In the genomic region with DNA sequence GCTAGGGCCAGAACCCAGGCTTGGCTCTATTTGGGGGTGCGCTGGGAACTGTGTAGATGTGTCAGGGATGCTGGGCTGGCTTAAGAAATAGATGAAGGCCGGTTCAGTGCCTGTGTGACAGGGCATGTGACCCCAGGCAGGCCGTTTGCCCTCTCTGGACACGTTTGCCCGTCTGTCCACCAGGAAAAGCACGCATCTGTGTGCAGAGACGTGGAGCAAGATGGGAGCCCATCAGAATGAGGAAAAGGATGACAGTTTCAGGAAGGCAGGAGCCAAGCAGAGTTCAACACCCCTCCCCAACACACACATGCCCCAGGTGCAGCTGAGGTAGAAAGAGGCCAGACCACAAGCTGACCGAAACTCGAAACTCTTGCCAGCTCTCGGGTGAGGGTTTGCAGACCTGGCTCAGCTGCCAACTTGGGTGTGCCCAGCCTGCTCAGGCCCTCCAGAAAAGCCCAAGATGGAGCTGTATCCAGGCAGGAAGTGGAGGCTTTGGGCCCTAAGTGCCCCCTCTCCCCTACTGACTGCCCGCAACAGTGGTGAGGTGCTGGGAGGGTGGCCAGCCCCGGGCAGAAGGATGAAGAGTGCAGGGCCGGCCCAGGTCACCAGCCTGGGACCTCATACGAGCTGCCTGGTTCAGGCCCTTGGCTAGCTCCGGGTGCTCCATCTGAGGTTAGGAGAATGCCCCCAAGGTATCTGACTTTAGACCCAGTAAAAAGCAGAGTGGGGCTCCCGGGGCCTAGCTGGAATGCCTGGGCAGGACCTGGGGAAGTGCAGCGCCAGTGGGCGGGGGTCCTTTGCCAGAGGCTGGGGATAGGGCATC, we compare ENCODE assay signal across 12 cellular contexts. TPM values are rescaled to one million over a fixed set of nuclear protein-coding genes. Genes with fewer than 3 reads are reported as not detected.
DNase-seq lines count a peak whose midpoint lies in the region; ATAC-seq, FAIRE-seq and TF ChIP-seq lines count a peak whose summit lies in the region.
"Had no signal": no experiment of that assay in that cellular context is flagged by ENCODE, and none has a peak within 500 bp of the region (broad histone marks: within the 10 kb centered on the region; RNA-seq: fewer than 3 reads in every experiment).

No MANE protein-coding gene starts in this region.

- peak overlapping the region; percentile 86 for H3K27ac Mint-ChIP-seq in stimulated activated naive B cell treated with anti-CD40 and anti-IgM and Interleukin-4, amounts not matched to agents 10 μg/mL and 1 μg/mL and 100 μg/mL, for 72 hours
- H3K27ac Mint-ChIP-seq in endodermal cell = no peak overlapping the region
- H3K27ac Mint-ChIP-seq: T-helper 1 cell treated with Interleukin-12 subunit alpha and Interleukin-12 subunit beta and Interleukin-4 antibody, amounts not matched to agents 30 μg/mL and 1 μg/mL, for 36 hours had no signal

- H3F3A ChIP-seq in Loucy (ENCODE audit: low read depth) = no peaks in the 10 kb centered on the region

- H3K4me3 Mint-ChIP-seq in stimulated activated naive B cell treated with anti-CD40 and anti-IgM and Interleukin-4, amounts not matched to agents 10 μg/mL and 1 μg/mL and 100 μg/mL, for 72 hours = no peak overlapping the region
- H3K4me3 Mint-ChIP-seq in endodermal cell = no peak overlapping the region
- H3K4me3 Mint-ChIP-seq: activated T-cell treated with anti-CD3 and anti-CD28 coated beads, Interleukin-2, amount 50 U/mL, for 4 hours; T-helper 1 cell treated with Interleukin-12 subunit alpha and Interleukin-12 subunit beta and Interleukin-4 antibody, amounts not matched to agents 30 μg/mL and 1 μg/mL, for 36 hours had no signal

- FAIRE-seq in GM12892 (lab: Jason Lieb, UNC) = no peak

- H2AFZ ChIP-seq in Loucy (ENCODE audit: low read length) = peak overlapping the region; percentile 39; the same call in 1 of the 2 replicates

- H3K79me2 ChIP-seq in Loucy (ENCODE audit: insufficient read depth, low read length) = no peaks in the 10 kb centered on the region

- peaks cover 6 to 8% of the 10 kb centered on the region in 2 donors for H3K4me1 Mint-ChIP-seq in stimulated activated naive B cell treated with anti-CD40 and anti-IgM and Interleukin-4, amounts not matched to agents 10 μg/mL and 1 μg/mL and 100 μg/mL, for 72 hours
- H3K4me1 Mint-ChIP-seq in endodermal cell = peaks cover 15% of the 10 kb centered on the region

- H3K4me1 ChIP-seq in Loucy (ENCODE audit: insufficient read depth, low read length, poor library complexity, severe bottlenecking) (no peaks in the 10 kb centered on the region), endodermal cell (ENCODE audit: control insufficient read depth, insufficient read depth, low read length) (peaks cover 5% of the 10 kb centered on the region)

- H3K36me3 ChIP-seq in Loucy (ENCODE audit: insufficient read depth, low read length) (no peaks in the 10 kb centered on the region), endodermal cell (ENCODE audit: control insufficient read depth, insufficient read depth, low read length) (no peaks in the 10 kb centered on the region)

- H3K4me2 ChIP-seq in Loucy (ENCODE audit: low read depth, low read length, poor library complexity, severe bottlenecking) = no peak overlapping the region

- H3K9me2 ChIP-seq in Loucy (replicated peaks; ENCODE audit: low read depth, low read length) = no peaks in the 10 kb centered on the region

- TF ChIP-seq CTCF in Loucy (conservative IDR thresholded peaks at IDR 0.05; ENCODE audit: low read length) (peak; percentile 7; the same call in 1 of the 2 replicates), endodermal cell (conservative IDR thresholded peaks at IDR 0.05) (no peak)

- H3K9ac ChIP-seq in Loucy (ENCODE audit: low read depth, low read length, poor library complexity, severe bottlenecking) = no peak overlapping the region
- no peak overlapping the region for H3K9ac ChIP-seq in endodermal cell (ENCODE audit: extremely low read depth, low read length, poor library complexity, severe bottlenecking)

- 84% methylated on average over 8 to 18 of the region's 18 CpGs for WGBS in endodermal cell (ENCODE audit: insufficient coverage in 1 of 2, insufficient read length in 1 of 2), 2 experiments

- H3K36me3 Mint-ChIP-seq in stimulated activated naive B cell treated with anti-CD40 and anti-IgM and Interleukin-4, amounts not matched to agents 10 μg/mL and 1 μg/mL and 100 μg/mL, for 72 hours = no peaks in the 10 kb centered on the region
- no peaks in the 10 kb centered on the region for H3K36me3 Mint-ChIP-seq in endodermal cell (ENCODE audit: low read depth)

- H3K4me3 ChIP-seq in Loucy (ENCODE audit: low read length, poor library complexity, severe bottlenecking) (no peak overlapping the region), endodermal cell (ENCODE audit: low read length) (no peak overlapping the region)
- H3K4me3 ChIP-seq: coronary artery had no signal

- DNase-seq in stimulated activated naive B cell treated with anti-CD40 and anti-IgM and Interleukin-4, amounts not matched to agents 10 μg/mL and 1 μg/mL and 100 μg/mL, for 72 hours = no peak
- DNase-seq in OCI-M2 (lab: John Stamatoyannopoulos, UW; ENCODE audit: unreplicated experiment) (no peak), GM12892 (ENCODE audit: insufficient read length) (no peak), HEK293T (ENCODE audit: extremely low spot score) (no peak), endodermal cell (no peak)
- DNase-seq: NCI-H187 treated with DMSO at 0.1 percent for 48 hours had no signal

- no peaks in the 10 kb centered on the region for H3K9me3 Mint-ChIP-seq in stimulated activated naive B cell treated with anti-CD40 and anti-IgM and Interleukin-4, amounts not matched to agents 10 μg/mL and 1 μg/mL and 100 μg/mL, for 72 hours
- H3K9me3 Mint-ChIP-seq in endodermal cell = no peaks in the 10 kb centered on the region
- H3K9me3 Mint-ChIP-seq: activated T-cell treated with anti-CD3 and anti-CD28 coated beads, Interleukin-2, amount 50 U/mL, for 4 hours; T-helper 1 cell treated with Interleukin-12 subunit alpha and Interleukin-12 subunit beta and Interleukin-4 antibody, amounts not matched to agents 30 μg/mL and 1 μg/mL, for 36 hours had no signal

- H3K27me3 ChIP-seq in Loucy (ENCODE audit: insufficient read depth, low read length, poor library complexity, severe bottlenecking) (no peaks in the 10 kb centered on the region), endodermal cell (ENCODE audit: control insufficient read depth, insufficient read depth, low read length, poor library complexity, severe bottlenecking) (peaks cover 15% of the 10 kb centered on the region)

- H4K20me1 ChIP-seq in Loucy (ENCODE audit: insufficient read depth, low read length, poor library complexity, severe bottlenecking) = no peaks in the 10 kb centered on the region

- CTCF ChIA-PET in HEK293T (lab: Yijun Ruan, JAX) = interaction anchor here (0.7 to 3.6 kb wide), 24 partner anchors 9 to 310 kb away, joined by 3 to 66 read pairs (median 3); partner anchors contain the start of genes MESP1 and MESP2

- no peaks in the 10 kb centered on the region for H3K9me3 ChIP-seq in Loucy (ENCODE audit: insufficient read depth, low read depth, low read length)
- no peaks in the 10 kb centered on the region for H3K9me3 ChIP-seq in endodermal cell (ENCODE audit: control insufficient read depth, low read length)

- POLR2A ChIA-PET in HEK293T (lab: Yijun Ruan, JAX) = interaction anchor here (0.7 to 2.0 kb wide), 10 partner anchors 9 to 341 kb away, joined by 3 to 14 read pairs (median 4); partner anchors contain the start of genes AP3S2, IDH2, MESP1 and MESP2

- peaks cover 22 to 30% of the 10 kb centered on the region in 2 donors for H3K27me3 Mint-ChIP-seq in stimulated activated naive B cell treated with anti-CD40 and anti-IgM and Interleukin-4, amounts not matched to agents 10 μg/mL and 1 μg/mL and 100 μg/mL, for 72 hours
- peaks cover 62% of the 10 kb centered on the region for H3K27me3 Mint-ChIP-seq in endodermal cell (ENCODE audit: insufficient read depth)

- ATAC-seq in GM19467 (IDR thresholded peaks at IDR 0.05; ENCODE audit: unreplicated experiment) = peak; percentile 47
- ATAC-seq in esophagus mucosa = peak; percentile 28
- ATAC-seq in stimulated activated naive B cell treated with anti-CD40 and anti-IgM and Interleukin-4, amounts not matched to agents 10 μg/mL and 1 μg/mL and 100 μg/mL, for 72 hours (replicated peaks) = peak; percentile 40 to 44

- no peak for TF ChIP-seq POLR2A in GM12892 (IDR thresholded peaks at IDR 0.05; ENCODE audit: low read depth, low read length)

- H3K27ac ChIP-seq in endodermal cell (ENCODE audit: low read depth, low read length) = no peak overlapping the region
- H3K27ac ChIP-seq: coronary artery had no signal

TF ChIP-seq in HEK293T, 16 proteins besides CTCF, POLR2A, EP300 and RAD21 (continues in another document):
- TF ChIP-seq PKNOX1 (IDR thresholded peaks at IDR 0.05) = no peak
- no peak for TF ChIP-seq L3MBTL2 (conservative IDR thresholded peaks at IDR 0.05)
- TF ChIP-seq CTBP1 (IDR thresholded peaks at IDR 0.05; ENCODE audit: borderline replicate concordance) = no peak
- TF ChIP-seq FOXK2 (IDR thresholded peaks at IDR 0.05) = no peak
- no peak for TF ChIP-seq HDGF (IDR thresholded peaks at IDR 0.05; ENCODE audit: borderline replicate concordance)
- TF ChIP-seq FOXA1 (IDR thresholded peaks at IDR 0.05) = no peak
- TF ChIP-seq ELF4 (IDR thresholded peaks at IDR 0.05) = no peak
- no peak for TF ChIP-seq BHLHE40 (IDR thresholded peaks at IDR 0.05; ENCODE audit: borderline replicate concordance)
- TF ChIP-seq FOXM1 (IDR thresholded peaks at IDR 0.05; ENCODE audit: borderline replicate concordance) = no peak
- no peak for TF ChIP-seq TARDBP (IDR thresholded peaks at IDR 0.05)
- TF ChIP-seq NFRKB (IDR thresholded peaks at IDR 0.05) = no peak

RNA-seq across cellular contexts. Expression of gene MESP1, which starts 10.2 kb away (rescaled TPM):
- 0.44 TPM for total RNA-seq in esophagus mucosa
- polyA plus RNA-seq in GM12892 (2012; ENCODE audit: missing spikeins) = 0.85 TPM
- under 1 TPM in 1 of 2 donors, not detected in 1; 0.22 TPM for total RNA-seq in endodermal cell
- polyA plus RNA-seq in endodermal cell (2013, experiment 1 of 2) = 0.71 TPM
- polyA plus RNA-seq in endodermal cell (2013, experiment 2 of 2) = 1.6 TPM

RNA-seq across cellular contexts. Expression of gene MESP2, which starts 14.9 kb away (rescaled TPM):
- 0.40 TPM for total RNA-seq in esophagus mucosa
- not detected for polyA plus RNA-seq in GM12892 (2012; ENCODE audit: missing spikeins)
- total RNA-seq in endodermal cell = 1 to 10 TPM in 1 of 2 donors, under 1 TPM in 1; 0.22 to 1.3 TPM
- 0.68 TPM for polyA plus RNA-seq in endodermal cell (2013, experiment 1 of 2)
- polyA plus RNA-seq in endodermal cell (2013, experiment 2 of 2) = 0.54 TPM
- total RNA-seq: activated T-cell treated with anti-CD3 and anti-CD28 coated beads, Interleukin-2, amount 50 U/mL, for 4 hours had no signal

RNA-seq across cellular contexts. Expression of gene ANPEP, which starts 53.4 kb away (rescaled TPM):
- total RNA-seq in esophagus mucosa (3.1 TPM), endodermal cell (1 to 10 TPM in 1 of 2 donors, under 1 TPM in 1; 0.95 to 3.3 TPM)
- polyA plus RNA-seq in GM12892 (2012; ENCODE audit: missing spikeins) = not detected
- polyA plus RNA-seq in endodermal cell (2013, experiment 1 of 2) = 2.0 TPM
- 2.2 TPM for polyA plus RNA-seq in endodermal cell (2013, experiment 2 of 2)
